8 cellular contexts compared by ENCODE assay signal in genomic region chr15:74906193-74906449, GRCh38. TPM values are rescaled to one million over a fixed set of nuclear protein-coding genes. Genes with fewer than 3 reads are reported as not detected.
DNase-seq lines count a peak whose midpoint lies in the region; ATAC-seq and TF ChIP-seq lines count a peak whose summit lies in the region.

No MANE protein-coding gene starts in this region.

- H3K9me2 ChIP-seq in SU-DHL-6 (replicated peaks; ENCODE audit: insufficient read depth, low read length), result no peaks in the 10 kb centered on the region

- ATAC-seq in HG02678 (IDR thresholded peaks at IDR 0.05; ENCODE audit: unreplicated experiment), result peak; percentile 21
- ATAC-seq in GM18861 (IDR thresholded peaks at IDR 0.05; ENCODE audit: unreplicated experiment), result no peak

- H3K27me3 ChIP-seq in SU-DHL-6 (ENCODE audit: low read length), result no peaks in the 10 kb centered on the region
- H3K27me3 ChIP-seq in ectodermal cell (ENCODE audit: control insufficient read depth, insufficient read depth, low read length, poor library complexity, severe bottlenecking), result no peaks in the 10 kb centered on the region
- H3K27me3 ChIP-seq in tibial nerve, result no peaks in the 10 kb centered on the region

- WGBS in ectodermal cell, 2 experiments, result 0% methylated on average over 17 of the region's 17 CpGs
- WGBS in tibial nerve, 2 donors, result 0 to 1% methylated on average over 14 to 16 of the region's 17 CpGs

- H4K20me1 ChIP-seq in SU-DHL-6 (ENCODE audit: low read depth, low read length), result no peaks in the 10 kb centered on the region

- H3K4me1 ChIP-seq in ectodermal cell (ENCODE audit: control insufficient read depth, insufficient read depth, low read length) (no peaks in the 10 kb centered on the region), tibial nerve (peaks cover 0 to 44% (median 17%) of the 10 kb centered on the region in 4 donors)

- H3K4me2 ChIP-seq in SU-DHL-6 (ENCODE audit: low read depth, low read length, poor library complexity, severe bottlenecking), result peak overlapping the region; percentile 67

- peak overlapping the region; percentile 56 for H3K27ac ChIP-seq in SU-DHL-6 (ENCODE audit: low read depth, low read length)
- peak overlapping the region; percentile 84 for H3K27ac ChIP-seq in ectodermal cell (ENCODE audit: insufficient read depth, low read depth, low read length, poor library complexity, severe bottlenecking)
- peak overlapping the region; percentile 72 to 96 (median 90) for H3K27ac ChIP-seq in tibial nerve

- TF ChIP-seq CTCF in GM13977 (IDR thresholded peaks at IDR 0.05; ENCODE audit: extremely low read depth, insufficient read depth, missing control alignments) (no peak), SU-DHL-6 (IDR thresholded peaks at IDR 0.05; ENCODE audit: insufficient read depth, low read length, poor library complexity, severe bottlenecking) (no peak), tibial nerve (IDR thresholded peaks at IDR 0.05) (no peak)

- TF ChIP-seq POLR2A in tibial nerve (IDR thresholded peaks at IDR 0.05), result no peak

- H3K36me3 ChIP-seq in SU-DHL-6 (ENCODE audit: low read length) (no peaks in the 10 kb centered on the region), ectodermal cell (ENCODE audit: control insufficient read depth, insufficient read depth, low read length) (peaks cover 13% of the 10 kb centered on the region), tibial nerve (peaks cover 0 to 36% (median 12%) of the 10 kb centered on the region in 3 donors)

- peaks cover 14% of the 10 kb centered on the region for H3F3A ChIP-seq in SU-DHL-6 (ENCODE audit: insufficient read depth)

- in situ Hi-C loops in GM13977 (cut with MboI; ENCODE audit: low pct_unique_long_range_greater_than_20kb, low sequenced_read_pairs, unreplicated experiment), result no loop called here

- H3K9me3 ChIP-seq in SU-DHL-6 (ENCODE audit: insufficient read depth, low read length) (no peaks in the 10 kb centered on the region), ectodermal cell (ENCODE audit: control insufficient read depth, low read length) (no peaks in the 10 kb centered on the region), tibial nerve (no peaks in the 10 kb centered on the region)

- H3K9ac ChIP-seq in SU-DHL-6 (ENCODE audit: low read length), result peak overlapping the region; percentile 96

- H3K4me3 ChIP-seq in SU-DHL-6 (ENCODE audit: insufficient read depth, low read length, poor library complexity, severe bottlenecking) (peak overlapping the region; percentile 96), ectodermal cell (ENCODE audit: insufficient read depth, low read depth, low read length) (peak overlapping the region; percentile 97), tibial nerve (peak overlapping the region; percentile 59 to 94 (median 76))

- H3K79me2 ChIP-seq in SU-DHL-6 (ENCODE audit: insufficient read depth, low read length), result peaks cover 5% of the 10 kb centered on the region; the same call in 1 of the 2 replicates

- TF ChIP-seq EP300 in tibial nerve (IDR thresholded peaks at IDR 0.05), result no peak

- peak; percentile 52 for DNase-seq in GM13977 (ENCODE audit: low spot score)
- peak; percentile 67 for DNase-seq in midbrain (lab: John Stamatoyannopoulos, UW)
- no peak for DNase-seq in tibial nerve (ENCODE audit: low spot score in 2 of 2)
- no peak for DNase-seq in effector CD4-positive, alpha-beta T cell

- H2AFZ ChIP-seq in SU-DHL-6 (ENCODE audit: low read depth, low read length, severe bottlenecking), result peak overlapping the region; percentile 98

RNA-seq across cellular contexts. Expression of gene FAM219B, which starts 0.5 kb away (rescaled TPM):
- polyA plus RNA-seq in ectodermal cell (2013, experiment 1 of 4), result 84.5 TPM
- 80.2 TPM for polyA plus RNA-seq in ectodermal cell (2013, experiment 2 of 4)
- polyA plus RNA-seq in ectodermal cell (2013, experiment 3 of 4), result 70.4 TPM
- 80.4 TPM for polyA plus RNA-seq in ectodermal cell (2013, experiment 4 of 4)
- total RNA-seq in tibial nerve, result 10 to 100 TPM; 59.4 to 84.6 (median 80.7) TPM

RNA-seq across cellular contexts. Expression of gene MPI, which starts 16.3 kb away (rescaled TPM):
- polyA plus RNA-seq in ectodermal cell (2013, experiment 1 of 4), result 40.1 TPM
- polyA plus RNA-seq in ectodermal cell (2013, experiment 2 of 4), result 43.0 TPM
- polyA plus RNA-seq in ectodermal cell (2013, experiment 3 of 4), result 36.0 TPM
- 43.5 TPM for polyA plus RNA-seq in ectodermal cell (2013, experiment 4 of 4)
- 10 to 100 TPM; 42.4 to 79.3 (median 60.8) TPM for total RNA-seq in tibial nerve

RNA-seq across cellular contexts. Expression of gene COX5A, which starts 31.8 kb away (rescaled TPM):
- 224 TPM for polyA plus RNA-seq in ectodermal cell (2013, experiment 1 of 4)
- 224 TPM for polyA plus RNA-seq in ectodermal cell (2013, experiment 2 of 4)
- polyA plus RNA-seq in ectodermal cell (2013, experiment 3 of 4), result 240 TPM
- 251 TPM for polyA plus RNA-seq in ectodermal cell (2013, experiment 4 of 4)
- total RNA-seq in tibial nerve, result 10 to 100 TPM; 27.8 to 51.3 (median 32.1) TPM

RNA-seq across cellular contexts. Expression of gene SCAMP2, which starts 33.0 kb away (rescaled TPM):
- 44.8 TPM for polyA plus RNA-seq in ectodermal cell (2013, experiment 1 of 4)
- 43.7 TPM for polyA plus RNA-seq in ectodermal cell (2013, experiment 2 of 4)
- polyA plus RNA-seq in ectodermal cell (2013, experiment 3 of 4), result 28.0 TPM
- 31.8 TPM for polyA plus RNA-seq in ectodermal cell (2013, experiment 4 of 4)
- total RNA-seq in tibial nerve, result 10 to 100 TPM; 47.6 to 72.0 (median 65.7) TPM

RNA-seq across cellular contexts. Expression of gene RPP25, which starts 50.5 kb away (rescaled TPM):
- polyA plus RNA-seq in ectodermal cell (2013, experiment 1 of 4), result 8.4 TPM
- polyA plus RNA-seq in ectodermal cell (2013, experiment 2 of 4), result 6.7 TPM
- 7.4 TPM for polyA plus RNA-seq in ectodermal cell (2013, experiment 3 of 4)
- 6.8 TPM for polyA plus RNA-seq in ectodermal cell (2013, experiment 4 of 4)
- 10 to 100 TPM; 10.1 to 15.9 (median 13.0) TPM for total RNA-seq in tibial nerve

Comparison
In these comparisons a context has a peak if more than half of its experiments do, and no peak if none do; other contexts are left out.
1. DNase-seq: peak in GM13977 (single experiment) and midbrain (single experiment); none in tibial nerve (0 of 2) and effector CD4-positive, alpha-beta T cell (single experiment).
2. Peak in every context shown above with its lines, with median percentiles within 50 percentile points of each other: H3K27ac ChIP-seq and H3K4me3 ChIP-seq.